ENCODE assay signal across 8 cellular contexts in genomic region chr1:226870323-226871046, GRCh38. TPM values are rescaled to one million over a fixed set of nuclear protein-coding genes. Genes with fewer than 3 reads are reported as not detected.
DNase-seq lines count a peak whose midpoint lies in the region; ATAC-seq, FAIRE-seq and TF ChIP-seq lines count a peak whose summit lies in the region.

PSEN2 (plus strand) TSS chr1:226870616; CDS start chr1:226881908, 11,292 bp downstream.

- peak within 1 kb of the TSS; percentile 44 for H3K9ac ChIP-seq in muscle layer of colon (ENCODE audit: low read length)

- H3K36me3 Mint-ChIP-seq in CD14-positive monocyte = peaks cover 0 to 3% of the 10 kb centered on the region in 2 donors
- H3K36me3 Mint-ChIP-seq in activated T-cell treated with anti-CD3 and anti-CD28 coated beads, Interleukin-2, amount 50 U/mL, for 24 hours (ENCODE audit: low read depth) = no peaks in the 10 kb centered on the region

- peaks cover 18% of the 10 kb centered on the region for H3K4me1 Mint-ChIP-seq in CD14-positive monocyte
- peaks cover 16% of the 10 kb centered on the region for H3K4me1 Mint-ChIP-seq in activated T-cell treated with anti-CD3 and anti-CD28 coated beads, Interleukin-2, amount 50 U/mL, for 24 hours (ENCODE audit: low read depth)

- H3K9me3 ChIP-seq in esophagus (ENCODE audit: control insufficient read depth in 2 of 2, insufficient read depth in 1 of 2, low read depth in 1 of 2, low read length in 1 of 2) = no peaks in the 10 kb centered on the region
- H3K9me3 ChIP-seq in muscle layer of colon (ENCODE audit: low read length) = no peaks in the 10 kb centered on the region

- no peaks in the 10 kb centered on the region for H3K27me3 ChIP-seq in esophagus (ENCODE audit: control insufficient read depth in 1 of 2, insufficient read depth in 2 of 2, low read length in 2 of 2)
- H3K27me3 ChIP-seq in muscle layer of colon (ENCODE audit: control insufficient read depth in 1 of 2, insufficient read depth in 2 of 2, low read length in 2 of 2) = no peaks in the 10 kb centered on the region

- H3K4me3 Mint-ChIP-seq in CD14-positive monocyte = peak within 1 kb of the TSS; percentile 89
- peak within 1 kb of the TSS; percentile 78 for H3K4me3 Mint-ChIP-seq in activated T-cell treated with anti-CD3 and anti-CD28 coated beads, Interleukin-2, amount 50 U/mL, for 24 hours

- H3K27ac Mint-ChIP-seq in CD14-positive monocyte = peak within 1 kb of the TSS in 2 of 7 donors; percentile 53 to 74
- peak within 1 kb of the TSS; percentile 72 for H3K27ac Mint-ChIP-seq in activated T-cell treated with anti-CD3 and anti-CD28 coated beads, Interleukin-2, amount 50 U/mL, for 24 hours

- FAIRE-seq in GM19239 (lab: Jason Lieb, UNC) = peak; percentile 72

- H3K9me3 Mint-ChIP-seq in CD14-positive monocyte = peaks cover 0 to 2% (median 0%) of the 10 kb centered on the region in 7 donors
- no peaks in the 10 kb centered on the region for H3K9me3 Mint-ChIP-seq in activated T-cell treated with anti-CD3 and anti-CD28 coated beads, Interleukin-2, amount 50 U/mL, for 24 hours

- no peak for DNase-seq in CD14-positive monocyte (ENCODE audit: low spot score)
- peak; percentile 74 for DNase-seq in GM19239 (ENCODE audit: insufficient read length, low spot score)
- DNase-seq in NOMO-1 (lab: John Stamatoyannopoulos, UW; ENCODE audit: unreplicated experiment in 2 of 2) = peak; percentile 47 to 66
- DNase-seq in activated T-cell treated with anti-CD3 and anti-CD28 coated beads, Interleukin-2, amount 50 U/mL, for 24 hours = peak; percentile 83
- DNase-seq in stimulated activated naive CD4-positive, alpha-beta T cell (lab: John Stamatoyannopoulos, UW) = peak in 4 of 6 experiments; percentile 15 to 45 (median 22)

- H3K4me1 ChIP-seq in esophagus (ENCODE audit: control insufficient read depth in 2 of 2, insufficient read depth in 2 of 2, low read length in 1 of 2) = peaks cover 7 to 13% of the 10 kb centered on the region in 2 donors
- peaks cover 18% of the 10 kb centered on the region for H3K4me1 ChIP-seq in muscle layer of colon (ENCODE audit: insufficient read depth, low read length)

- peak; percentile 93 for ATAC-seq in HG03354 (IDR thresholded peaks at IDR 0.05; ENCODE audit: poor library complexity, severe bottlenecking, unreplicated experiment)

- H3K4me3 ChIP-seq in esophagus (ENCODE audit: low read depth in 1 of 2, low read length in 2 of 2) = peak within 1 kb of the TSS; percentile 73 to 75
- H3K4me3 ChIP-seq in muscle layer of colon (ENCODE audit: low read depth in 1 of 2, low read length in 2 of 2) = peak within 1 kb of the TSS; percentile 70 to 90

- peaks cover 13 to 31% (median 26%) of the 10 kb centered on the region in 3 donors for H3K27me3 Mint-ChIP-seq in CD14-positive monocyte (ENCODE audit: low read depth in 3 of 3)
- H3K27me3 Mint-ChIP-seq in activated T-cell treated with anti-CD3 and anti-CD28 coated beads, Interleukin-2, amount 50 U/mL, for 24 hours = peaks cover 26% of the 10 kb centered on the region

- H3K27ac ChIP-seq in esophagus (ENCODE audit: low read depth in 2 of 2, low read length in 1 of 2) (peak within 1 kb of the TSS; percentile 81 to 84), muscle layer of colon (ENCODE audit: low read depth, low read length) (peak within 1 kb of the TSS; percentile 56)

- intact Hi-C loops in CD14-positive monocyte (cut with micrococcal nuclease) = no loop called here

- TF ChIP-seq CTCF in CD14-positive monocyte (IDR thresholded peaks at IDR 0.05) = peak; percentile 33

- 0 to 1% methylated on average over 60 to 82 of the region's 82 CpGs for WGBS in esophagus, 2 donors

- H3K36me3 ChIP-seq in esophagus (ENCODE audit: control insufficient read depth in 2 of 2, insufficient read depth in 2 of 2, low read length in 1 of 2) (no peaks in the 10 kb centered on the region), muscle layer of colon (ENCODE audit: insufficient read depth, low read length) (no peaks in the 10 kb centered on the region)

RNA-seq across cellular contexts. Expression of gene PSEN2, which starts in this region (rescaled TPM):
- polyA plus RNA-seq in CD14-positive monocyte (10 to 100 TPM; 11.4 to 11.8 TPM), esophagus (10 to 100 TPM in 1 of 2 donors, 1 to 10 TPM in 1; 8.8 to 12.0 TPM)
